12 cellular contexts compared by ENCODE assay signal in the genomic region with DNA sequence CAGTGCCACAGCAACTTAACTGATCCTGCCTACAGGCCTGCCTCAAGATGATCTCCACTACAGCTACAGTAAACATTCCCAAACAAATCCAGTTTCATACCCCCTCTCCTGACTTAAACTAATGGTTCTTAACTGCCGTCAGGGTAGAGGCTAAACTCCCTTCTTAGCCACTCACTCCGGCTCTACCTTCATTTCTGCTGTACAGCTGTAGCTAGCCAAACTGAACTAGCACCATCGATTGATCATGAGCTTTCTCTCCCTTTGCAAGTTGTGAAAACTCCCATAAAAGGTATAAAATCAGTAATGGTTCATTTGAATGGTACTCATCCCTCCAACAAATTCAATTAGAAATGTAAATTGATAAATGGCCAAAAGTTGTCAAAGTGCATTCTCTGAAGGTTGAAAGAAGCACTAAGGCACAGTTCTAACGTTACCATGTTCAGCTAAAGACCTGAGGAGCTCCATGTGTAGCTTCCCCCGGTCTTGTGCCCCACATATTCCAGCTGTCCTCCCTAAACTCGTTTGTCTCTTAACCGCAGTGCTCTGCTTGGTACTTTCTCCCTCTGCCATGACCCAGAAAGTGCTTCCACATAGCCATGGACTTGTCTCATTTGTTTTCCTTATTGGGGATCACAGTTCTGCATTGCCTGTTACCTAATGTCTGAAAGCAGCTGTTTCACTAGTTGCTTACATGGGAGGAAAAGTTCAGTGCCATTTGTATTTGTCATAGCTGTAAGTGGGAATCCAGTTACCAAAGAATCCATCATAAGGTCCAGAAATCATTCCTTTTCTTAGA. TPM values are rescaled to one million over a fixed set of nuclear protein-coding genes. Genes with fewer than 3 reads are reported as not detected.
DNase-seq lines count a peak whose midpoint lies in the region; ATAC-seq and TF ChIP-seq lines count a peak whose summit lies in the region.
"Had no signal": no experiment of that assay in that cellular context is flagged by ENCODE, and none has a peak within 500 bp of the region (broad histone marks: within the 10 kb centered on the region; RNA-seq: fewer than 3 reads in every experiment).

No MANE protein-coding gene starts in this region.

- H3K27me3 ChIP-seq in Karpas-422 (ENCODE audit: low read length) = no peaks in the 10 kb centered on the region
- H3K27me3 ChIP-seq: pancreas had no signal

- H3K36me3 ChIP-seq in Karpas-422 (ENCODE audit: insufficient read depth, low read length) = peaks cover 44% of the 10 kb centered on the region; the same call in 1 of the 2 replicates

- peak overlapping the region; percentile 46 for H3K27ac Mint-ChIP-seq in T-helper 1 cell treated with Interleukin-12 subunit alpha and Interleukin-12 subunit beta and Interleukin-4 antibody, amounts not matched to agents 30 μg/mL and 1 μg/mL, for 36 hours
- H3K27ac Mint-ChIP-seq in brain (peak overlapping the region in 3 of 5 experiments; percentile 21 to 86 (median 63)), progenitor cell of endocrine pancreas (peak overlapping the region; percentile 57)

- H4K20me1 ChIP-seq in Karpas-422 (ENCODE audit: insufficient read depth, low read depth, low read length) = peaks cover 4% of the 10 kb centered on the region; the same call in 1 of the 2 replicates

- DNase-seq in T-helper 1 cell (no peak), Karpas-422 (peak; percentile 42), progenitor cell of endocrine pancreas (ENCODE audit: low spot score, unreplicated experiment) (no peak), NCI-H1105 treated with DMSO at 0.1 percent for 48 hours (lab: John Stamatoyannopoulos, UW) (no peak), DMS 273 (lab: John Stamatoyannopoulos, UW; ENCODE audit: unreplicated experiment) (no peak)
- DNase-seq: activated gamma-delta T cell treated with Interleukin-2 at 50 U/mL for 16 hours; effector CD4-positive, alpha-beta T cell; NCI-H748 treated with DMSO at 0.1 percent for 48 hours; pancreas had no signal

- TF ChIP-seq CTCF in brain (conservative IDR thresholded peaks at IDR 0.05) (no peak), progenitor cell of endocrine pancreas (IDR thresholded peaks at IDR 0.05; ENCODE audit: unreplicated experiment) (no peak)

- H3K4me2 ChIP-seq in Karpas-422 (ENCODE audit: low read depth, low read length, poor library complexity, severe bottlenecking) = no peak overlapping the region

- H3K4me1 Mint-ChIP-seq in T-helper 1 cell treated with Interleukin-12 subunit alpha and Interleukin-12 subunit beta and Interleukin-4 antibody, amounts not matched to agents 30 μg/mL and 1 μg/mL, for 36 hours (ENCODE audit: low read depth) = peaks cover 26% of the 10 kb centered on the region
- no peaks in the 10 kb centered on the region for H3K4me1 Mint-ChIP-seq in brain
- no peaks in the 10 kb centered on the region for H3K4me1 Mint-ChIP-seq in progenitor cell of endocrine pancreas (ENCODE audit: low read depth)

- H2AFZ ChIP-seq in Karpas-422 (ENCODE audit: low read length) = no peak overlapping the region

- H3K27ac ChIP-seq in Karpas-422 (ENCODE audit: low read length) = no peak overlapping the region
- H3K27ac ChIP-seq: pancreas had no signal

- H3K79me2 ChIP-seq in Karpas-422 (ENCODE audit: low read length) = no peaks in the 10 kb centered on the region

- H3K4me3 ChIP-seq in Karpas-422 (ENCODE audit: low read length) = no peak overlapping the region
- H3K4me3 ChIP-seq: pancreas had no signal

- H3K36me3 Mint-ChIP-seq in T-helper 1 cell treated with Interleukin-12 subunit alpha and Interleukin-12 subunit beta and Interleukin-4 antibody, amounts not matched to agents 30 μg/mL and 1 μg/mL, for 36 hours (ENCODE audit: low read depth) = peaks cover 60% of the 10 kb centered on the region
- peaks cover 55% of the 10 kb centered on the region for H3K36me3 Mint-ChIP-seq in brain
- H3K36me3 Mint-ChIP-seq in progenitor cell of endocrine pancreas (ENCODE audit: insufficient read depth) = peaks cover 47% of the 10 kb centered on the region

- peaks cover 5% of the 10 kb centered on the region for H3K27me3 Mint-ChIP-seq in T-helper 1 cell treated with Interleukin-12 subunit alpha and Interleukin-12 subunit beta and Interleukin-4 antibody, amounts not matched to agents 30 μg/mL and 1 μg/mL, for 36 hours (ENCODE audit: low read depth)
- H3K27me3 Mint-ChIP-seq in brain (no peaks in the 10 kb centered on the region), progenitor cell of endocrine pancreas (no peaks in the 10 kb centered on the region)

- no peaks in the 10 kb centered on the region for H3K9me2 ChIP-seq in Karpas-422 (replicated peaks; ENCODE audit: insufficient read depth, low read length)

- H3K9ac ChIP-seq in Karpas-422 (ENCODE audit: low read length) = no peak overlapping the region

- ATAC-seq in GM19452 (IDR thresholded peaks at IDR 0.05; ENCODE audit: unreplicated experiment) = no peak

- H3K4me3 Mint-ChIP-seq in T-helper 1 cell treated with Interleukin-12 subunit alpha and Interleukin-12 subunit beta and Interleukin-4 antibody, amounts not matched to agents 30 μg/mL and 1 μg/mL, for 36 hours = no peak overlapping the region
- H3K4me3 Mint-ChIP-seq in brain (no peak overlapping the region), progenitor cell of endocrine pancreas (ENCODE audit: low read depth) (no peak overlapping the region)

- H3K4me1 ChIP-seq in Karpas-422 (ENCODE audit: low read length) = no peaks in the 10 kb centered on the region
- H3K4me1 ChIP-seq: pancreas had no signal

- no peaks in the 10 kb centered on the region for H3K9me3 Mint-ChIP-seq in T-helper 1 cell treated with Interleukin-12 subunit alpha and Interleukin-12 subunit beta and Interleukin-4 antibody, amounts not matched to agents 30 μg/mL and 1 μg/mL, for 36 hours
- H3K9me3 Mint-ChIP-seq in brain (peaks cover 0 to 11% (median 4%) of the 10 kb centered on the region in 5 experiments), progenitor cell of endocrine pancreas (ENCODE audit: low read depth) (peaks cover 8% of the 10 kb centered on the region)

- no peaks in the 10 kb centered on the region for H3K9me3 ChIP-seq in Karpas-422 (ENCODE audit: low read length)
- H3K9me3 ChIP-seq: pancreas had no signal

RNA-seq across cellular contexts. Expression of a gene that starts 49.8 kb away (rescaled TPM):
- total RNA-seq in Karpas-422 (2014; rRNA removed; shearing (Covaris generic); ENCODE audit: low replicate concordance) = 94.6 and 133 TPM in 2 replicates
- polyA plus RNA-seq in brain (ENCODE audit: insufficient read depth, low read depth, low replicate concordance) = 141 TPM
- total RNA-seq in progenitor cell of endocrine pancreas = 289 and 296 TPM in 2 replicates
